7 cellular contexts compared by ENCODE assay signal in genomic region chr5:143118818-143119217, GRCh38.
A peak's percentile ranks its signal among the peaks of the same experiment; 100 is the strongest.
DNase-seq lines count a peak whose midpoint lies in the region; ATAC-seq and TF ChIP-seq lines count a peak whose summit lies in the region.
"Not testable (repeated sequence)": the region's sequence is repeated elsewhere in the genome, so short reads cannot be mapped to it uniquely, and the experiment has no call there.

No MANE protein-coding gene starts in this region.

- H3K79me2 ChIP-seq in GM23248 (ENCODE audit: insufficient read depth); OCI-LY1 (ENCODE audit: insufficient read depth, low read length): not testable (repeated sequence)

- H3K4me1 ChIP-seq in GM23248 (ENCODE audit: insufficient read depth), result not testable (repeated sequence)
- H3K4me1 ChIP-seq in OCI-LY1 (ENCODE audit: insufficient read depth, low read length, severe bottlenecking), result peaks cover 52% of the 10 kb centered on the region
- peaks cover 12% of the 10 kb centered on the region for H3K4me1 ChIP-seq in mucosa of descending colon (ENCODE audit: low read depth)

- intact Hi-C loops in activated CD8-positive, alpha-beta T cell treated with anti-CD3 and anti-CD28 coated beads for 36 hours (cut with micrococcal nuclease); mucosa of descending colon (cut with DNase I, micrococcal nuclease): not testable (repeated sequence)

- POLR2A ChIA-PET in activated CD8-positive, alpha-beta T cell treated with anti-CD3 and anti-CD28 coated beads for 36 hours (lab: Charles Lee), result not testable (repeated sequence)

- H3K9ac ChIP-seq in GM23248, result not testable (repeated sequence)
- peak overlapping the region; percentile 9; the same call in 1 of the 2 replicates for H3K9ac ChIP-seq in OCI-LY1 (ENCODE audit: low read length)

- H3K27me3 Mint-ChIP-seq in activated CD8-positive, alpha-beta T cell treated with anti-CD3 and anti-CD28 coated beads for 36 hours; activated naive CD8-positive, alpha-beta T cell treated with anti-CD3 and anti-CD28 coated beads for 36 hours; stimulated activated naive CD8-positive, alpha-beta T cell treated with anti-CD3 and anti-CD28 coated beads, Interleukin-15, Interleukin-2, amounts not matched to agents 100 ng/mL and 50 ng/mL, for 24 hours: not testable (repeated sequence)

- H3K27ac ChIP-seq in GM23248, result not testable (repeated sequence)
- peak overlapping the region; percentile 80 for H3K27ac ChIP-seq in OCI-LY1 (ENCODE audit: low read depth, low read length, poor library complexity, severe bottlenecking)

- H3K4me3 ChIP-seq in GM23248; OCI-LY1 (ENCODE audit: low read depth, low read length, poor library complexity, severe bottlenecking); mucosa of descending colon: not testable (repeated sequence)

- WGBS in GM23248 (ENCODE audit: low coverage in 1 of 2, low lambda C conversion rate in 2 of 2, missing lambda C conversion rate in 2 of 2), 2 experiments, result 71 to 93% methylated on average over 3 of the region's 3 CpGs

- not testable (repeated sequence) for H3K9me3 Mint-ChIP-seq in activated CD8-positive, alpha-beta T cell treated with anti-CD3 and anti-CD28 coated beads for 36 hours; activated naive CD8-positive, alpha-beta T cell treated with anti-CD3 and anti-CD28 coated beads for 36 hours; stimulated activated naive CD8-positive, alpha-beta T cell treated with anti-CD3 and anti-CD28 coated beads, Interleukin-15, Interleukin-2, amounts not matched to agents 100 ng/mL and 50 ng/mL, for 24 hours

- H3K36me3 Mint-ChIP-seq in activated CD8-positive, alpha-beta T cell treated with anti-CD3 and anti-CD28 coated beads for 36 hours (ENCODE audit: low read depth), result peaks cover 19% of the 10 kb centered on the region
- H3K36me3 Mint-ChIP-seq in activated naive CD8-positive, alpha-beta T cell treated with anti-CD3 and anti-CD28 coated beads for 36 hours, result peaks cover 23% of the 10 kb centered on the region
- H3K36me3 Mint-ChIP-seq in stimulated activated naive CD8-positive, alpha-beta T cell treated with anti-CD3 and anti-CD28 coated beads, Interleukin-15, Interleukin-2, amounts not matched to agents 100 ng/mL and 50 ng/mL, for 24 hours (ENCODE audit: low read depth), result peaks cover 24% of the 10 kb centered on the region

- CTCF ChIA-PET in activated CD8-positive, alpha-beta T cell treated with anti-CD3 and anti-CD28 coated beads for 36 hours (lab: Charles Lee), result interaction anchor here (1.5 kb wide), 2 partner anchors 12 to 116 kb away, joined by 3 read pairs; no protein-coding TSS in a partner anchor

- H3K4me3 Mint-ChIP-seq in activated CD8-positive, alpha-beta T cell treated with anti-CD3 and anti-CD28 coated beads for 36 hours; activated naive CD8-positive, alpha-beta T cell treated with anti-CD3 and anti-CD28 coated beads for 36 hours; stimulated activated naive CD8-positive, alpha-beta T cell treated with anti-CD3 and anti-CD28 coated beads, Interleukin-15, Interleukin-2, amounts not matched to agents 100 ng/mL and 50 ng/mL, for 24 hours: not testable (repeated sequence)

- in situ Hi-C loops in GM23248 (cut with MboI), result not testable (repeated sequence)

- H2AFZ ChIP-seq in GM23248 (0 out of 2 replicates have a peak overlapping the region, but pooled peaks have one; percentile 48), OCI-LY1 (ENCODE audit: low read length) (peak overlapping the region; percentile 66; the same call in 1 of the 2 replicates)

- ATAC-seq in HG03521 (IDR thresholded peaks at IDR 0.05; ENCODE audit: unreplicated experiment) (peak; percentile 5), mucosa of descending colon (peak; percentile 71)
- not testable (repeated sequence) for ATAC-seq in activated CD8-positive, alpha-beta T cell treated with anti-CD3 and anti-CD28 coated beads for 36 hours

- peak overlapping the region; percentile 46 for H3K27ac Mint-ChIP-seq in activated CD8-positive, alpha-beta T cell treated with anti-CD3 and anti-CD28 coated beads for 36 hours
- peak overlapping the region; percentile 59 for H3K27ac Mint-ChIP-seq in activated naive CD8-positive, alpha-beta T cell treated with anti-CD3 and anti-CD28 coated beads for 36 hours
- H3K27ac Mint-ChIP-seq in stimulated activated naive CD8-positive, alpha-beta T cell treated with anti-CD3 and anti-CD28 coated beads, Interleukin-15, Interleukin-2, amounts not matched to agents 100 ng/mL and 50 ng/mL, for 24 hours, result peak overlapping the region; percentile 84

- TF ChIP-seq CTCF in OCI-LY1 (IDR thresholded peaks at IDR 0.05; ENCODE audit: low read length); activated CD8-positive, alpha-beta T cell treated with anti-CD3 and anti-CD28 coated beads for 36 hours (IDR thresholded peaks at IDR 0.05); mucosa of descending colon (IDR thresholded peaks at IDR 0.05): not testable (repeated sequence)

- H3K9me3 ChIP-seq in GM23248 (ENCODE audit: low read depth); OCI-LY1 (ENCODE audit: low read length); mucosa of descending colon: not testable (repeated sequence)

- H3K27me3 ChIP-seq in GM23248 (replicated peaks; ENCODE audit: insufficient read depth); OCI-LY1 (ENCODE audit: insufficient read depth, low read length): not testable (repeated sequence)

- not testable (repeated sequence) for DNase-seq in GM23248; activated CD8-positive, alpha-beta T cell treated with anti-CD3 and anti-CD28 coated beads for 36 hours; activated naive CD8-positive, alpha-beta T cell treated with anti-CD3 and anti-CD28 coated beads for 36 hours; mucosa of descending colon

- peaks cover 42% of the 10 kb centered on the region for H3K4me1 Mint-ChIP-seq in activated CD8-positive, alpha-beta T cell treated with anti-CD3 and anti-CD28 coated beads for 36 hours (ENCODE audit: low read depth)
- peaks cover 29% of the 10 kb centered on the region for H3K4me1 Mint-ChIP-seq in activated naive CD8-positive, alpha-beta T cell treated with anti-CD3 and anti-CD28 coated beads for 36 hours
- peaks cover 70% of the 10 kb centered on the region for H3K4me1 Mint-ChIP-seq in stimulated activated naive CD8-positive, alpha-beta T cell treated with anti-CD3 and anti-CD28 coated beads, Interleukin-15, Interleukin-2, amounts not matched to agents 100 ng/mL and 50 ng/mL, for 24 hours (ENCODE audit: low read depth)

- not testable (repeated sequence) for H3F3A ChIP-seq in GM23248 (ENCODE audit: insufficient read depth); OCI-LY1 (ENCODE audit: insufficient read depth, low read length)

- H3K36me3 ChIP-seq in GM23248 (ENCODE audit: low read depth); OCI-LY1 (ENCODE audit: insufficient read depth, low read length); mucosa of descending colon (ENCODE audit: low read depth): not testable (repeated sequence)

- H3K4me2 ChIP-seq in GM23248 (ENCODE audit: unreplicated experiment), result not testable (repeated sequence)
- peak overlapping the region; percentile 24; the same call in 1 of the 2 replicates for H3K4me2 ChIP-seq in OCI-LY1 (ENCODE audit: low read length)

- not testable (repeated sequence) for H3K9me2 ChIP-seq in GM23248 (ENCODE audit: insufficient read depth); OCI-LY1 (ENCODE audit: low read depth, low read length)

- H4K20me1 ChIP-seq in GM23248 (ENCODE audit: insufficient read depth); OCI-LY1 (ENCODE audit: insufficient read depth, low read length): not testable (repeated sequence)
